ENCODE assay signal across 1 cellular context in the genomic region with DNA sequence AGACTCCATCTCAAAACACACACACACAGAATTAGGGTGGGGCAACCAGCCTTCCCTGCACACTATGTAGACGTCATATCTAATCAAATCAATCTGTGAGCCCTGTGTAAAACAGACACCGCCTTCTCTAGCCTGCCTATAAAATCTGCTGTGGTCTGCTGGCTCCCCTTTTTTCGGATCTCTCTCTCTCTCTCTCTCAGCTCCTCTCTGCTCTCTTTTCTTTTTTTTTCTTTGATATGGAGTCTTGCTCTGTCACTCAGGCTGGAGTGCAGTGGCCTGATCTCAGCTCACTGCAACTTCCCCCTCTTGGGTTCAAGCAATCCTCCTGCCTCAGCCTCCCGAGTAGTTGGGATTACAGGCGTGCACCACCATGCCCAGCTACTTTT.
TF ChIP-seq lines count a peak whose summit lies in the region.

No MANE protein-coding gene starts in this region.

TF ChIP-seq in K562, 482 proteins besides CTCF, POLR2A, EP300 and RAD21 (continued from another document and continues in another):
- TF ChIP-seq, protein P1, sequence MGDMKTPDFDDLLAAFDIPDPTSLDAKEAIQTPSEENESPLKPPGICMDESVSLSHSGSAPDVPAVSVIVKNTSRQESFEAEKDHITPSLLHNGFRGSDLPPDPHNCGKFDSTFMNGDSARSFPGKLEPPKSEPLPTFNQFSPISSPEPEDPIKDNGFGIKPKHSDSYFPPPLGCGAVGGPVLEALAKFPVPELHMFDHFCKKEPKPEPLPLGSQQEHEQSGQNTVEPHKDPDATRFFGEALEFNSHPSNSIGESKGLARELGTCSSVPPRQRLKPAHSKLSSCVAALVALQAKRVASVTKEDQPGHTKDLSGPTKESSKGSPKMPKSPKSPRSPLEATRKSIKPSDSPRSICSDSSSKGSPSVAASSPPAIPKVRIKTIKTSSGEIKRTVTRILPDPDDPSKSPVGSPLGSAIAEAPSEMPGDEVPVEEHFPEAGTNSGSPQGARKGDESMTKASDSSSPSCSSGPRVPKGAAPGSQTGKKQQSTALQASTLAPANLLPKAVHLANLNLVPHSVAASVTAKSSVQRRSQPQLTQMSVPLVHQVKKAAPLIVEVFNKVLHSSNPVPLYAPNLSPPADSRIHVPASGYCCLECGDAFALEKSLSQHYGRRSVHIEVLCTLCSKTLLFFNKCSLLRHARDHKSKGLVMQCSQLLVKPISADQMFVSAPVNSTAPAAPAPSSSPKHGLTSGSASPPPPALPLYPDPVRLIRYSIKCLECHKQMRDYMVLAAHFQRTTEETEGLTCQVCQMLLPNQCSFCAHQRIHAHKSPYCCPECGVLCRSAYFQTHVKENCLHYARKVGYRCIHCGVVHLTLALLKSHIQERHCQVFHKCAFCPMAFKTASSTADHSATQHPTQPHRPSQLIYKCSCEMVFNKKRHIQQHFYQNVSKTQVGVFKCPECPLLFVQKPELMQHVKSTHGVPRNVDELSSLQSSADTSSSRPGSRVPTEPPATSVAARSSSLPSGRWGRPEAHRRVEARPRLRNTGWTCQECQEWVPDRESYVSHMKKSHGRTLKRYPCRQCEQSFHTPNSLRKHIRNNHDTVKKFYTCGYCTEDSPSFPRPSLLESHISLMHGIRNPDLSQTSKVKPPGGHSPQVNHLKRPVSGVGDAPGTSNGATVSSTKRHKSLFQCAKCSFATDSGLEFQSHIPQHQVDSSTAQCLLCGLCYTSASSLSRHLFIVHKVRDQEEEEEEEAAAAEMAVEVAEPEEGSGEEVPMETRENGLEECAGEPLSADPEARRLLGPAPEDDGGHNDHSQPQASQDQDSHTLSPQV (IDR thresholded peaks at IDR 0.05): no peak
- TF ChIP-seq ZNF395 (CRISPR knock-in tag; IDR thresholded peaks at IDR 0.05): 0 out of 2 replicates have a peak, but pooled peaks have one; percentile 10
- TF ChIP-seq ATF3 (IDR thresholded peaks at IDR 0.05): peak; percentile 24
- no peak for TF ChIP-seq ATF3 (CRISPR knock-in tag; conservative IDR thresholded peaks at IDR 0.05)
- TF ChIP-seq NR4A1 (CRISPR knock-in tag; IDR thresholded peaks at IDR 0.05): no peak
- TF ChIP-seq NR4A1 (tag; IDR thresholded peaks at IDR 0.05): no peak
- no peak for TF ChIP-seq HNRNPUL1 (IDR thresholded peaks at IDR 0.05; ENCODE audit: low read length)
- no peak for TF ChIP-seq ZBTB8A (IDR thresholded peaks at IDR 0.05; ENCODE audit: partially characterized antibody)
- TF ChIP-seq BCOR (IDR thresholded peaks at IDR 0.05): peak; percentile 44; the same call in 1 of the 2 replicates
- TF ChIP-seq SMARCE1 (IDR thresholded peaks at IDR 0.05): peak; percentile 51; the same call in 1 of the 2 replicates
- no peak for TF ChIP-seq BDP1 (IDR thresholded peaks at IDR 0.05; ENCODE audit: insufficient read depth, insufficient read length)
- TF ChIP-seq TAF7 (tag; IDR thresholded peaks at IDR 0.05): peak; percentile 22; the same call in 1 of the 2 replicates
- TF ChIP-seq, protein P2, sequence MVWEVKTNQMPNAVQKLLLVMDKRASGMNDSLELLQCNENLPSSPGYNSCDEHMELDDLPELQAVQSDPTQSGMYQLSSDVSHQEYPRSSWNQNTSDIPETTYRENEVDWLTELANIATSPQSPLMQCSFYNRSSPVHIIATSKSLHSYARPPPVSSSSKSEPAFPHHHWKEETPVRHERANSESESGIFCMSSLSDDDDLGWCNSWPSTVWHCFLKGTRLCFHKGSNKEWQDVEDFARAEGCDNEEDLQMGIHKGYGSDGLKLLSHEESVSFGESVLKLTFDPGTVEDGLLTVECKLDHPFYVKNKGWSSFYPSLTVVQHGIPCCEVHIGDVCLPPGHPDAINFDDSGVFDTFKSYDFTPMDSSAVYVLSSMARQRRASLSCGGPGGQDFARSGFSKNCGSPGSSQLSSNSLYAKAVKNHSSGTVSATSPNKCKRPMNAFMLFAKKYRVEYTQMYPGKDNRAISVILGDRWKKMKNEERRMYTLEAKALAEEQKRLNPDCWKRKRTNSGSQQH (CRISPR knock-in tag; IDR thresholded peaks at IDR 0.05): peak; percentile 19; the same call in 1 of the 2 replicates
- TF ChIP-seq ASH1L (IDR thresholded peaks at IDR 0.05; ENCODE audit: borderline replicate concordance, low read depth, partially characterized antibody): no peak
- TF ChIP-seq ZBTB7A (IDR thresholded peaks at IDR 0.05; ENCODE audit: borderline replicate concordance, control insufficient read depth, low read depth, low read length): no peak
- TF ChIP-seq ATF7 (IDR thresholded peaks at IDR 0.05): peak; percentile 74
- TF ChIP-seq, protein P3, sequence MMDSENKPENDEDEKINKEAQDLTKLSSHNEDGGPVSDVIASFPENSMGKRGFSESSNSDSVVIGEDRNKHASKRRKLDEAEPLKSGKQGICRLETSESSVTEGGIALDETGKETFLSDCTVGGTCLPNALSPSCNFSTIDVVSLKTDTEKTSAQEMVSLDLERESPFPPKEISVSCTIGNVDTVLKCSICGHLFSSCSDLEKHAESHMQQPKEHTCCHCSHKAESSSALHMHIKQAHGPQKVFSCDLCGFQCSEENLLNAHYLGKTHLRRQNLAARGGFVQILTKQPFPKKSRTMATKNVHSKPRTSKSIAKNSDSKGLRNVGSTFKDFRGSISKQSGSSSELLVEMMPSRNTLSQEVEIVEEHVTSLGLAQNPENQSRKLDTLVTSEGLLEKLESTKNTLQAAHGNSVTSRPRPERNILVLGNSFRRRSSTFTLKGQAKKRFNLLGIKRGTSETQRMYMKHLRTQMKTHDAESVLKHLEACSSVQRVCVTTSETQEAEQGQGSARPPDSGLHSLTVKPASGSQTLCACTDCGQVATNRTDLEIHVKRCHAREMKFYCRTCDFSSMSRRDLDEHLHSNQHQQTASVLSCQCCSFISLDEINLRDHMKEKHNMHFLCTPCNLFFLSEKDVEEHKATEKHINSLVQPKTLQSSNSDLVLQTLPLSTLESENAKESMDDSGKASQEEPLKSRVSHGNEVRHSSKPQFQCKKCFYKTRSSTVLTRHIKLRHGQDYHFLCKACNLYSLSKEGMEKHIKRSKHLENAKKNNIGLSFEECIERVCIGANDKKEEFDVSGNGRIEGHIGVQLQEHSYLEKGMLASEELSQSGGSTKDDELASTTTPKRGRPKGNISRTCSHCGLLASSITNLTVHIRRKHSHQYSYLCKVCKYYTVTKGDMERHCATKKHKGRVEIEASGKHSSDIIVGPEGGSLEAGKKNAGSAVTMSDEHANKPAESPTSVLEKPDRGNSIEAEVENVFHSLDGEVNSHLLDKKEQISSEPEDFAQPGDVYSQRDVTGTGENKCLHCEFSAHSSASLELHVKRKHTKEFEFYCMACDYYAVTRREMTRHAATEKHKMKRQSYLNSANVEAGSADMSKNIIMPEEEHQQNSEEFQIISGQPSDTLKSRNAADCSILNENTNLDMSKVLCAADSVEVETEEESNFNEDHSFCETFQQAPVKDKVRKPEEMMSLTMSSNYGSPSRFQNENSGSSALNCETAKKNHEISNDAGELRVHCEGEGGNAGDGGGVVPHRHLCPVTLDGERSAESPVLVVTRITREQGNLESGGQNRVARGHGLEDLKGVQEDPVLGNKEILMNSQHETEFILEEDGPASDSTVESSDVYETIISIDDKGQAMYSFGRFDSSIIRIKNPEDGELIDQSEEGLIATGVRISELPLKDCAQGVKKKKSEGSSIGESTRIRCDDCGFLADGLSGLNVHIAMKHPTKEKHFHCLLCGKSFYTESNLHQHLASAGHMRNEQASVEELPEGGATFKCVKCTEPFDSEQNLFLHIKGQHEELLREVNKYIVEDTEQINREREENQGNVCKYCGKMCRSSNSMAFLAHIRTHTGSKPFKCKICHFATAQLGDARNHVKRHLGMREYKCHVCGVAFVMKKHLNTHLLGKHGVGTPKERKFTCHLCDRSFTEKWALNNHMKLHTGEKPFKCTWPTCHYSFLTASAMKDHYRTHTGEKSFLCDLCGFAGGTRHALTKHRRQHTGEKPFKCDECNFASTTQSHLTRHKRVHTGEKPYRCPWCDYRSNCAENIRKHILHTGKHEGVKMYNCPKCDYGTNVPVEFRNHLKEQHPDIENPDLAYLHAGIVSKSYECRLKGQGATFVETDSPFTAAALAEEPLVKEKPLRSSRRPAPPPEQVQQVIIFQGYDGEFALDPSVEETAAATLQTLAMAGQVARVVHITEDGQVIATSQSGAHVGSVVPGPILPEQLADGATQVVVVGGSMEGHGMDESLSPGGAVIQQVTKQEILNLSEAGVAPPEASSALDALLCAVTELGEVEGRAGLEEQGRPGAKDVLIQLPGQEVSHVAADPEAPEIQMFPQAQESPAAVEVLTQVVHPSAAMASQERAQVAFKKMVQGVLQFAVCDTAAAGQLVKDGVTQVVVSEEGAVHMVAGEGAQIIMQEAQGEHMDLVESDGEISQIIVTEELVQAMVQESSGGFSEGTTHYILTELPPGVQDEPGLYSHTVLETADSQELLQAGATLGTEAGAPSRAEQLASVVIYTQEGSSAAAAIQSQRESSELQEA (IDR thresholded peaks at IDR 0.05; ENCODE audit: low read depth): no peak
- no peak for TF ChIP-seq PHB2 (IDR thresholded peaks at IDR 0.05; ENCODE audit: low read depth)
- peak; percentile 39 for TF ChIP-seq KDM5B (IDR thresholded peaks at IDR 0.05; ENCODE audit: insufficient replicate concordance, low read depth, low read length)
- 0 out of 4 replicates have a peak, but pooled peaks of 1 of the 2 experiments have one; percentile 15 for TF ChIP-seq HDAC1 (IDR thresholded peaks at IDR 0.05)
- TF ChIP-seq MAZ (CRISPR knock-in tag; conservative IDR thresholded peaks at IDR 0.05 in 1 of 2, IDR thresholded peaks at IDR 0.05 in 1 of 2): 0 out of 4 replicates have a peak, but pooled peaks of 1 of the 2 experiments have one; percentile 6
- no peak for TF ChIP-seq NFIC (IDR thresholded peaks at IDR 0.05)
- no peak for TF ChIP-seq MYC (IDR thresholded peaks at IDR 0.05; ENCODE audit: low read depth, low read length)
- TF ChIP-seq MYC (CRISPR knock-in tag; IDR thresholded peaks at IDR 0.05; ENCODE audit: borderline replicate concordance, low read depth): 0 out of 2 replicates have a peak, but pooled peaks have one; percentile 14
- no peak for TF ChIP-seq ZNF140 (CRISPR knock-in tag; IDR thresholded peaks at IDR 0.05)
- TF ChIP-seq HCFC1 (IDR thresholded peaks at IDR 0.05; ENCODE audit: low read depth, low read length): no peak
- TF ChIP-seq, protein P4, sequence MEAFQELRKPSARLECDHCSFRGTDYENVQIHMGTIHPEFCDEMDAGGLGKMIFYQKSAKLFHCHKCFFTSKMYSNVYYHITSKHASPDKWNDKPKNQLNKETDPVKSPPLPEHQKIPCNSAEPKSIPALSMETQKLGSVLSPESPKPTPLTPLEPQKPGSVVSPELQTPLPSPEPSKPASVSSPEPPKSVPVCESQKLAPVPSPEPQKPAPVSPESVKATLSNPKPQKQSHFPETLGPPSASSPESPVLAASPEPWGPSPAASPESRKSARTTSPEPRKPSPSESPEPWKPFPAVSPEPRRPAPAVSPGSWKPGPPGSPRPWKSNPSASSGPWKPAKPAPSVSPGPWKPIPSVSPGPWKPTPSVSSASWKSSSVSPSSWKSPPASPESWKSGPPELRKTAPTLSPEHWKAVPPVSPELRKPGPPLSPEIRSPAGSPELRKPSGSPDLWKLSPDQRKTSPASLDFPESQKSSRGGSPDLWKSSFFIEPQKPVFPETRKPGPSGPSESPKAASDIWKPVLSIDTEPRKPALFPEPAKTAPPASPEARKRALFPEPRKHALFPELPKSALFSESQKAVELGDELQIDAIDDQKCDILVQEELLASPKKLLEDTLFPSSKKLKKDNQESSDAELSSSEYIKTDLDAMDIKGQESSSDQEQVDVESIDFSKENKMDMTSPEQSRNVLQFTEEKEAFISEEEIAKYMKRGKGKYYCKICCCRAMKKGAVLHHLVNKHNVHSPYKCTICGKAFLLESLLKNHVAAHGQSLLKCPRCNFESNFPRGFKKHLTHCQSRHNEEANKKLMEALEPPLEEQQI (IDR thresholded peaks at IDR 0.05): no peak
- TF ChIP-seq LARP7 (IDR thresholded peaks at IDR 0.05): peak; percentile 91
- no peak for TF ChIP-seq ZNF445 (CRISPR knock-in tag; IDR thresholded peaks at IDR 0.05; ENCODE audit: low read depth)
- TF ChIP-seq, protein P5, sequence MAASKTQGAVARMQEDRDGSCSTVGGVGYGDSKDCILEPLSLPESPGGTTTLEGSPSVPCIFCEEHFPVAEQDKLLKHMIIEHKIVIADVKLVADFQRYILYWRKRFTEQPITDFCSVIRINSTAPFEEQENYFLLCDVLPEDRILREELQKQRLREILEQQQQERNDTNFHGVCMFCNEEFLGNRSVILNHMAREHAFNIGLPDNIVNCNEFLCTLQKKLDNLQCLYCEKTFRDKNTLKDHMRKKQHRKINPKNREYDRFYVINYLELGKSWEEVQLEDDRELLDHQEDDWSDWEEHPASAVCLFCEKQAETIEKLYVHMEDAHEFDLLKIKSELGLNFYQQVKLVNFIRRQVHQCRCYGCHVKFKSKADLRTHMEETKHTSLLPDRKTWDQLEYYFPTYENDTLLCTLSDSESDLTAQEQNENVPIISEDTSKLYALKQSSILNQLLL (CRISPR knock-in tag; IDR thresholded peaks at IDR 0.05; ENCODE audit: borderline replicate concordance): no peak
- TF ChIP-seq FOS (IDR thresholded peaks at IDR 0.05; ENCODE audit: extremely low read depth, insufficient read length): no peak
- TF ChIP-seq OTX1 (CRISPR knock-in tag; IDR thresholded peaks at IDR 0.05): no peak; the same call in 1 of the 2 replicates
- no peak for TF ChIP-seq ZNF778 (CRISPR knock-in tag; IDR thresholded peaks at IDR 0.05)
- TF ChIP-seq KAT8 (IDR thresholded peaks at IDR 0.05; ENCODE audit: low read depth): no peak
- peak; percentile 9; the same call in 1 of the 2 replicates for TF ChIP-seq MTA1 (IDR thresholded peaks at IDR 0.05; ENCODE audit: borderline replicate concordance)
- TF ChIP-seq ETV6 (IDR thresholded peaks at IDR 0.05; ENCODE audit: borderline replicate concordance in 1 of 2, low read depth in 2 of 2, low read length in 1 of 2): 0 out of 4 replicates have a peak, but pooled peaks of 1 of the 2 experiments have one; percentile 47
- no peak for TF ChIP-seq ETV6 (CRISPR knock-in tag; IDR thresholded peaks at IDR 0.05; ENCODE audit: borderline replicate concordance)
- TF ChIP-seq BRCA1 (IDR thresholded peaks at IDR 0.05): no peak
- TF ChIP-seq BRCA1 (CRISPR knock-in tag; IDR thresholded peaks at IDR 0.05): no peak
- TF ChIP-seq PHF20 (IDR thresholded peaks at IDR 0.05; ENCODE audit: partially characterized antibody): peak; percentile 11
- no peak for TF ChIP-seq MXI1 (IDR thresholded peaks at IDR 0.05; ENCODE audit: low read depth, low read length)
- TF ChIP-seq XRCC4 (IDR thresholded peaks at IDR 0.05; ENCODE audit: extremely low read depth, insufficient read depth, insufficient read length): no peak
